In genomic region chr6:138964012-138964411, GRCh38 we compare ENCODE assay signal across 16 cellular contexts.
DNase-seq lines count a peak whose midpoint lies in the region; ATAC-seq, FAIRE-seq and TF ChIP-seq lines count a peak whose summit lies in the region.
"Had no signal": no experiment of that assay in that cellular context is flagged by ENCODE, and none has a peak within 500 bp of the region (broad histone marks: within the 10 kb centered on the region; RNA-seq: fewer than 3 reads in every experiment).

No MANE protein-coding gene starts in this region.

- no peak overlapping the region for H3K9ac ChIP-seq in parathyroid adenoma

- no peaks in the 10 kb centered on the region for H3K9me3 ChIP-seq in parathyroid adenoma (ENCODE audit: control insufficient read depth, low read length)
- H3K9me3 ChIP-seq: Caco-2 had no signal

- H3K27me3 ChIP-seq in brain microvascular endothelial cell (replicated peaks) (no peaks in the 10 kb centered on the region), parathyroid adenoma (ENCODE audit: control insufficient read depth, insufficient read depth, low read length) (no peaks in the 10 kb centered on the region)

- no peak overlapping the region for H2AFZ ChIP-seq in parathyroid adenoma

- H3K4me2 ChIP-seq in parathyroid adenoma (ENCODE audit: low read length), result peak overlapping the region; percentile 27

- intact Hi-C loops in head of caudate nucleus (cut with DNase I), result no loop called here

- DNase-seq in GM19239 (ENCODE audit: insufficient read length, low spot score) (no peak), brain microvascular endothelial cell (no peak), inferior parietal cortex (ENCODE audit: extremely low spot score) (no peak), head of caudate nucleus (no peak)
- DNase-seq: AML-193; Caco-2; CD4-positive, alpha-beta T cell; GOT3; H7 had no signal

- TF ChIP-seq CTCF in brain microvascular endothelial cell (IDR thresholded peaks at IDR 0.05; ENCODE audit: low read depth, low read length, missing control alignments), result no peak
- no peak for TF ChIP-seq CTCF in parathyroid adenoma (IDR thresholded peaks at IDR 0.05)

- peak overlapping the region; percentile 59 for H3K27ac ChIP-seq in brain microvascular endothelial cell
- no peak overlapping the region for H3K27ac ChIP-seq in parathyroid adenoma
- H3K27ac ChIP-seq: C4-2B had no signal

- peak; percentile 26 for FAIRE-seq in GM19239 (lab: Jason Lieb, UNC)
- FAIRE-seq: D721Med, GM12891, GM18507 had no signal

- in situ Hi-C loops in brain microvascular endothelial cell (cut with HindIII; ENCODE audit: low pct_ligation_motif_present, low sequenced_read_pairs), result no loop called here

- H3K36me3 ChIP-seq in brain microvascular endothelial cell (replicated peaks) (no peaks in the 10 kb centered on the region), parathyroid adenoma (ENCODE audit: control insufficient read depth, insufficient read depth, low read length) (no peaks in the 10 kb centered on the region)

- ATAC-seq in HG03025 (IDR thresholded peaks at IDR 0.05; ENCODE audit: low FRiP score, unreplicated experiment), result no peak
- ATAC-seq: HCT116 had no signal

- H3K79me2 ChIP-seq in parathyroid adenoma, result peaks cover 29% of the 10 kb centered on the region

- peaks cover 4% of the 10 kb centered on the region for H3K4me1 ChIP-seq in parathyroid adenoma

- H3K4me3 ChIP-seq in brain microvascular endothelial cell (ENCODE audit: low read depth, low read length) (no peak overlapping the region), parathyroid adenoma (ENCODE audit: low read depth, low read length) (no peak overlapping the region)
